12 cellular contexts compared by ENCODE assay signal in the genomic region with DNA sequence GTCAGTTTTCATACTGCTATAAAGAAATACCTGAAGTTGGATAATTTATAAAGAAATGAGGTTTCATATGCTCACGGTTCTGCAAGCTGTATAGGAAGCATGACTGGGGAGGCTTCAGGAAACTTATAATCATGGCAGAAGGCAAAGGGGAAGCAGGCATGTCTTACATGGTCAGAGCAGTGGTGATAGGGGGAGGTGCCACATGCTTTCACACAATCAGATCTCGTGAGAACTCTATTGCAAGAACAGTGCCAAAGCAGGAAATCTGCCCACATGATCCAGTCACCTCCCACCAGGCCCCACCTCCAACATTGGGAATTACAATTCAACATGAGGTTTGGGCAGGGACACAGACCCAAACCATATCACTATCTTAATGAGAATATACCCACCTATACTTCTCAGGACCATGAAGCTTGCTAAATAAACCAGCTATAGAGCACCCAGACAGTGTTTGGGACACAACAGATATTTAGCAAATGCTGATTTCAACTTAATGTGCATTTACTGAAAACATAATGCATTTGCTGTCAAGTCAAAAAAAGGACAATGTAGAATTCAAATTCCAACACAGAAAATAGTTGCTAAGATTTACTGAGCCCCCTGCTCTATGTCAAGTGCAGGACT.
DNase-seq lines count a peak whose midpoint lies in the region; ATAC-seq and TF ChIP-seq lines count a peak whose summit lies in the region.
"Had no signal": no experiment of that assay in that cellular context is flagged by ENCODE, and none has a peak within 500 bp of the region (broad histone marks: within the 10 kb centered on the region; RNA-seq: fewer than 3 reads in every experiment).

No MANE protein-coding gene starts in this region.

- H3K36me3 ChIP-seq in DND-41 (ENCODE audit: insufficient read depth, low read length) (no peaks in the 10 kb centered on the region), KMS-11 (ENCODE audit: insufficient read depth) (no peaks in the 10 kb centered on the region), RWPE2 (ENCODE audit: low read depth) (peaks cover 42% of the 10 kb centered on the region), mesenchymal stem cell (ENCODE audit: control insufficient read depth in 1 of 2, insufficient read depth in 2 of 2, low read depth in 1 of 2, low read length in 2 of 2) (peaks cover 0 to 11% of the 10 kb centered on the region in 2 experiments)
- H3K36me3 ChIP-seq: adrenal gland had no signal

- TF ChIP-seq CTCF in DND-41 (IDR thresholded peaks at IDR 0.05; ENCODE audit: borderline replicate concordance, extremely low read depth, low read length, poor library complexity, severe bottlenecking) (no peak), KMS-11 (conservative IDR thresholded peaks at IDR 0.05; ENCODE audit: low read depth, low read length) (no peak), RWPE2 (IDR thresholded peaks at IDR 0.05; ENCODE audit: poor library complexity, severe bottlenecking) (no peak)

- ATAC-seq in DND-41 (ENCODE audit: insufficient read depth, low read depth) = no peak
- no peak for ATAC-seq in RWPE2 (ENCODE audit: low read depth)

- no peaks in the 10 kb centered on the region for H3K9me3 ChIP-seq in DND-41 (ENCODE audit: insufficient read depth, low read length, severe bottlenecking)
- H3K9me3 ChIP-seq in RWPE2 (ENCODE audit: severe bottlenecking) = no peaks in the 10 kb centered on the region
- H3K9me3 ChIP-seq in mesenchymal stem cell (ENCODE audit: control insufficient read depth, low read length) = no peaks in the 10 kb centered on the region
- H3K9me3 ChIP-seq: adrenal gland had no signal

- H4K8ac ChIP-seq in mesenchymal stem cell (ENCODE audit: low read length) = no peak overlapping the region

- H4K91ac ChIP-seq in mesenchymal stem cell (ENCODE audit: low read length) = no peak overlapping the region

- H3K27me3 ChIP-seq in DND-41 (ENCODE audit: insufficient read depth, low read length, poor library complexity) = no peaks in the 10 kb centered on the region
- no peaks in the 10 kb centered on the region for H3K27me3 ChIP-seq in KMS-11 (ENCODE audit: insufficient read depth, low read depth)
- no peaks in the 10 kb centered on the region for H3K27me3 ChIP-seq in RWPE2 (ENCODE audit: insufficient read depth, poor library complexity, severe bottlenecking)
- no peaks in the 10 kb centered on the region for H3K27me3 ChIP-seq in mesenchymal stem cell (ENCODE audit: control insufficient read depth in 1 of 2, insufficient read depth in 1 of 2, low read length in 2 of 2)
- H3K27me3 ChIP-seq: adrenal gland had no signal

- H3K9ac ChIP-seq in DND-41 (ENCODE audit: low read depth, low read length) (peak overlapping the region; percentile 35; the same call in 1 of the 2 replicates), KMS-11 (peak overlapping the region; percentile 10; the same call in 1 of the 2 replicates), mesenchymal stem cell (ENCODE audit: low read length) (no peak overlapping the region)

- H3K18ac ChIP-seq in mesenchymal stem cell (ENCODE audit: low read depth in 1 of 2, low read length in 2 of 2) = peak overlapping the region; percentile 21 to 66

- H3K4me1 ChIP-seq in DND-41 (ENCODE audit: insufficient read depth, low read length) = peaks cover 67% of the 10 kb centered on the region
- H3K4me1 ChIP-seq in KMS-11 (ENCODE audit: low read depth, poor library complexity, severe bottlenecking) = peaks cover 87% of the 10 kb centered on the region
- peaks cover 44% of the 10 kb centered on the region for H3K4me1 ChIP-seq in RWPE2 (ENCODE audit: insufficient read depth, poor library complexity, severe bottlenecking)
- H3K4me1 ChIP-seq in mesenchymal stem cell (ENCODE audit: control insufficient read depth, insufficient read depth, low read depth, low read length) = peaks cover 8% of the 10 kb centered on the region

- no peaks in the 10 kb centered on the region for H4K20me1 ChIP-seq in DND-41 (ENCODE audit: insufficient read depth, low read length)
- no peaks in the 10 kb centered on the region for H4K20me1 ChIP-seq in KMS-11 (ENCODE audit: insufficient read depth)

- peak overlapping the region in 1 of 2 experiments; percentile 31 for H2BK12ac ChIP-seq in mesenchymal stem cell (ENCODE audit: low read length in 2 of 2)

- no peak overlapping the region for H2BK5ac ChIP-seq in mesenchymal stem cell (ENCODE audit: low read depth, low read length, poor library complexity, severe bottlenecking)

- H2BK15ac ChIP-seq in mesenchymal stem cell (ENCODE audit: low read depth, poor library complexity, severe bottlenecking) = no peak overlapping the region

- H3K79me2 ChIP-seq in DND-41 (ENCODE audit: insufficient read depth, low read length) (no peaks in the 10 kb centered on the region), KMS-11 (ENCODE audit: insufficient read depth, low read depth) (peaks cover 2% of the 10 kb centered on the region; the same call in 1 of the 2 replicates)

- peak overlapping the region in 1 of 2 experiments; percentile 7 for H3K4ac ChIP-seq in mesenchymal stem cell (ENCODE audit: low read depth in 1 of 2, low read length in 2 of 2)

- H3K4me3 ChIP-seq in DND-41 (ENCODE audit: low read depth in 1 of 2, low read length in 2 of 2) (no peak overlapping the region), KMS-11 (IDR thresholded peaks at IDR 0.05; ENCODE audit: insufficient read depth, low read depth, low read length) (no peak overlapping the region), RWPE2 (ENCODE audit: severe bottlenecking) (no peak overlapping the region), mesenchymal stem cell (ENCODE audit: insufficient read depth in 1 of 2, low read depth in 1 of 2, low read length in 2 of 2) (no peak overlapping the region)
- H3K4me3 ChIP-seq: adrenal gland had no signal

- 74% methylated on average over 2 of the region's 2 CpGs for WGBS in mesenchymal stem cell

- H2AFZ ChIP-seq in DND-41 (ENCODE audit: low read depth, low read length) (peak overlapping the region; percentile 36; the same call in 1 of the 2 replicates), KMS-11 (ENCODE audit: low read depth) (no peak overlapping the region), mesenchymal stem cell (ENCODE audit: low read depth, low read length) (no peak overlapping the region)

- H3K4me2 ChIP-seq in DND-41 (ENCODE audit: insufficient read depth, low read length) (no peak overlapping the region), KMS-11 (peak overlapping the region; percentile 79), mesenchymal stem cell (ENCODE audit: low read length, poor library complexity, severe bottlenecking) (no peak overlapping the region)

- no peak overlapping the region for H2AK5ac ChIP-seq in mesenchymal stem cell (ENCODE audit: low read length, severe bottlenecking)

- H3K27ac ChIP-seq in DND-41 (ENCODE audit: low read length) (peak overlapping the region; percentile 77), KMS-11 (peak overlapping the region; percentile 68), RWPE2 (ENCODE audit: poor library complexity, severe bottlenecking) (peak overlapping the region; percentile 2), mesenchymal stem cell (ENCODE audit: low read length, poor library complexity, severe bottlenecking) (no peak overlapping the region)

- peaks cover 10% of the 10 kb centered on the region for H3K79me1 ChIP-seq in mesenchymal stem cell (replicated peaks; ENCODE audit: low read length, poor library complexity, severe bottlenecking)

- no peak overlapping the region for H3K14ac ChIP-seq in mesenchymal stem cell (ENCODE audit: low read length in 2 of 2)

- no peak overlapping the region for H2BK120ac ChIP-seq in mesenchymal stem cell (ENCODE audit: low read depth, low read length)

- H3K23ac ChIP-seq in mesenchymal stem cell (ENCODE audit: low read length in 2 of 2) = no peak overlapping the region

- DNase-seq in DND-41 (peak; percentile 27), RWPE2 (ENCODE audit: low spot score) (no peak), mesenchymal stem cell (peak; percentile 36), LoVo (ENCODE audit: low spot score) (no peak), NCI-H2171 treated with DMSO at 0.1 percent for 48 hours (lab: John Stamatoyannopoulos, UW) (no peak), GM03348 (ENCODE audit: low spot score) (no peak)
- no peak for DNase-seq in activated naive CD4-positive, alpha-beta T cell (lab: John Stamatoyannopoulos, UW)
- DNase-seq: effector CD8-positive, alpha-beta T cell; NCI-H226; posterior cingulate gyrus had no signal

Comparison
In these comparisons a context has a peak if more than half of its experiments do, and no peak if none do; other contexts are left out.
1. DNase-seq: peak in DND-41 (single experiment) and mesenchymal stem cell (single experiment); none in RWPE2 (single experiment), LoVo (single experiment), NCI-H2171 treated with DMSO at 0.1 percent for 48 hours (single experiment), activated naive CD4-positive, alpha-beta T cell (0 of 4) and GM03348 (single experiment).